Comparison of ENCODE assay signal across 12 cellular contexts in the genomic region with DNA sequence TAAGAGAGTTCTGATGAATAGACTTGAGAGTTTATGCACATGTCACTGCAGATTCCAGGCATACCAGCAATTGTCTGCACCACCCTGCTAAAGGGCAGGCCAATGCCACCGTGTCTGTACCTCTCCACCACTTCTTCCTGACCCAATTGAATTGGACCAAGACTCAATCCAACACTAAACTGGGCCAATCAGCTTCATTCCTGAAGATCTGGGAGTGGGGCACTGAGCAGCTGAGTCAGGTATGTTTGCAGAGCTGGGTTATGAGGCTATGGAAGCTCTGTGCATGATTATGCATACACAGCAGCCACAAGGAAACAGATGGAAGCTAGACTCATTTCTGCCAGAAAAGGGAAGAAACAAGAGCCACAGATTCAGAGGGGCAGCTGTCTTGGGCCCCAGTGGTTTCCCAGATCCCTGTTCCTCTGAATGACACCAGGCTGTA. TPM values are rescaled to one million over a fixed set of nuclear protein-coding genes. Genes with fewer than 3 reads are reported as not detected.
DNase-seq lines count a peak whose midpoint lies in the region; FAIRE-seq and TF ChIP-seq lines count a peak whose summit lies in the region.
"Had no signal": no experiment of that assay in that cellular context is flagged by ENCODE, and none has a peak within 500 bp of the region (broad histone marks: within the 10 kb centered on the region; RNA-seq: fewer than 3 reads in every experiment).

No MANE protein-coding gene starts in this region.

- H3K9me3 ChIP-seq in adipocyte (ENCODE audit: control insufficient read depth, low read length) (no peaks in the 10 kb centered on the region), vagina (no peaks in the 10 kb centered on the region)

- TF ChIP-seq CTCF in kidney epithelial cell (IDR thresholded peaks at IDR 0.05; ENCODE audit: insufficient read depth, low read length, poor library complexity, severe bottlenecking) (no peak), vagina (IDR thresholded peaks at IDR 0.05) (no peak)

- H3K4me3 ChIP-seq in adipocyte (ENCODE audit: low read length) = no peak overlapping the region
- no peak overlapping the region for H3K4me3 ChIP-seq in kidney epithelial cell (ENCODE audit: low read depth, low read length)
- no peak overlapping the region for H3K4me3 ChIP-seq in vagina

- no peak for TF ChIP-seq POLR2A in vagina (IDR thresholded peaks at IDR 0.05)

- H3K4me1 ChIP-seq in adipocyte (ENCODE audit: control insufficient read depth, insufficient read depth, low read length) = no peaks in the 10 kb centered on the region
- no peaks in the 10 kb centered on the region for H3K4me1 ChIP-seq in vagina

- H3K36me3 ChIP-seq in adipocyte (ENCODE audit: control insufficient read depth, insufficient read depth, low read length, severe bottlenecking) (no peaks in the 10 kb centered on the region), kidney epithelial cell (ENCODE audit: control insufficient read depth, insufficient read depth, low read length) (no peaks in the 10 kb centered on the region), vagina (no peaks in the 10 kb centered on the region)

- in situ Hi-C loops in ACHN (cut with HindIII; ENCODE audit: low pct_ligation_motif_present, low pct_unique_long_range_greater_than_20kb, low sequenced_read_pairs) = no loop called here

- H3K27me3 ChIP-seq in adipocyte (replicated peaks; ENCODE audit: control insufficient read depth, insufficient read depth, low read length) (peaks cover 20% of the 10 kb centered on the region), kidney epithelial cell (ENCODE audit: control insufficient read depth, insufficient read depth, low read length) (no peaks in the 10 kb centered on the region), vagina (no peaks in the 10 kb centered on the region)

- H3K27ac ChIP-seq in vagina = no peak overlapping the region

- H3K9ac ChIP-seq in adipocyte (ENCODE audit: low read length) = no peak overlapping the region

- FAIRE-seq in HTR-8/SVneo (lab: Jason Lieb, UNC) = peak; percentile 92

- intact Hi-C loops in vagina (cut with DNase I) = no loop called here

- DNase-seq in ACHN (peak; percentile 27), HTR-8/SVneo (ENCODE audit: insufficient read length, low spot score) (peak; percentile 43), adipocyte (ENCODE audit: low read depth) (peak; percentile 3), kidney epithelial cell (ENCODE audit: low read depth) (peak; percentile 2), HuH-7 (ENCODE audit: low spot score) (no peak), iPS-NIHi7 (ENCODE audit: extremely low spot score) (no peak), HuH-7.5 (ENCODE audit: low spot score) (no peak), vagina (ENCODE audit: extremely low spot score in 2 of 2) (no peak)
- DNase-seq: activated T-cell treated with anti-CD3 and anti-CD28 coated beads, Interleukin-2, amount 50 U/mL, for 72 hours; central memory CD4-positive, alpha-beta T cell; stimulated activated naive CD8-positive, alpha-beta T cell treated with anti-CD3 and anti-CD28 coated beads, Interleukin-15, Interleukin-2, amounts not matched to agents 100 U/mL and 50 U/mL, for 24 hours; T-helper 9 cell had no signal

RNA-seq across cellular contexts. Expression of a gene that starts 28.0 kb away (rescaled TPM):
- not detected in 2 replicates for total RNA-seq in kidney epithelial cell
- not detected for total RNA-seq in vagina
- total RNA-seq: activated T-cell treated with anti-CD3 and anti-CD28 coated beads, Interleukin-2, amount 50 U/mL, for 72 hours had no signal

RNA-seq across cellular contexts. Expression of a gene that starts 50.5 kb away (rescaled TPM):
- total RNA-seq in kidney epithelial cell (18.6 and 21.4 TPM in 2 replicates), vagina (38.1 TPM)

Comparison
In these comparisons a context has a peak if more than half of its experiments do, and no peak if none do; other contexts are left out.
1. DNase-seq: peak in ACHN (single experiment), HTR-8/SVneo (single experiment), adipocyte (single experiment) and kidney epithelial cell (single experiment); none in HuH-7 (single experiment), iPS-NIHi7 (single experiment), HuH-7.5 (single experiment) and vagina (0 of 2).